ENCODE assay signal across 22 cellular contexts in the genomic region with DNA sequence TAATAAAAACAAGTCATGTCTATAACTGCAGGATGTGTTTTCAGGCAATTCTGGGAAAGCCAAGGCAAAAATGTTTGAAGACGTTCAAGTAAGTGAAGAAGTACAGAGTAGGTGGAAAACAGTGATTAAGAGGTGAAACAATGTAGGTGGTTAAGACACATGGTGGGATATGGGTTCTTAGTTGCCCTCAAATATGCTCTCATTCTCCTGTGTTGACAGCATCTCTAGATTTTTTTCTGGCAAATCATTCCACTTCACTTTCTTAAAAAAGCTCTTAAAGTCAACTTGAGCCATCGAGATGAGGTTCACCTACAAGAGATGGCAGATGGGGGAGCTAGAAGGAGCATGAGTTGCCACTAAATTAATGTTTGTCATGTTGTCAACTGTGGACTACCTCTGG.
A peak's percentile ranks its signal among the peaks of the same experiment; 100 is the strongest.
DNase-seq lines count a peak whose midpoint lies in the region; ATAC-seq and FAIRE-seq lines count a peak whose summit lies in the region.
"Had no signal": no experiment of that assay in that cellular context is flagged by ENCODE, and none has a peak within 500 bp of the region (broad histone marks: within the 10 kb centered on the region; RNA-seq: fewer than 3 reads in every experiment).

No MANE protein-coding gene starts in this region.

- ATAC-seq in GM21529 (IDR thresholded peaks at IDR 0.05; ENCODE audit: unreplicated experiment) = no peak
- ATAC-seq: GM12878, T-cell had no signal

- no peak overlapping the region for H3K9ac ChIP-seq in GM23248

- H3K36me3 ChIP-seq in GM23248 (ENCODE audit: low read depth) = no peaks in the 10 kb centered on the region

- H4K20me1 ChIP-seq in GM23248 (ENCODE audit: insufficient read depth) = no peaks in the 10 kb centered on the region

- peak overlapping the region; percentile 17; the same call in 1 of the 2 replicates for H3K27ac ChIP-seq in GM23248
- H3K27ac ChIP-seq: SK-N-MC had no signal

- peaks cover 8% of the 10 kb centered on the region; the same call in 1 of the 2 replicates for H3F3A ChIP-seq in GM23248 (ENCODE audit: insufficient read depth)

- peaks cover 13% of the 10 kb centered on the region for H3K4me1 ChIP-seq in GM23248 (ENCODE audit: insufficient read depth)

- WGBS in GM23248 (ENCODE audit: low coverage in 1 of 2, low lambda C conversion rate in 2 of 2, missing lambda C conversion rate in 2 of 2), 2 experiments = 29 to 35% methylated on average over 2 of the region's 2 CpGs

- no peak overlapping the region; the same call in 1 of the 2 replicates for H2AFZ ChIP-seq in GM23248

- H3K4me2 ChIP-seq in GM23248 (ENCODE audit: unreplicated experiment) = no peak overlapping the region

- H3K27me3 ChIP-seq in GM23248 (replicated peaks; ENCODE audit: insufficient read depth) = no peaks in the 10 kb centered on the region

- no peaks in the 10 kb centered on the region for H3K9me3 ChIP-seq in GM23248 (ENCODE audit: low read depth)

- in situ Hi-C loops in GM23248 (cut with MboI) = no loop called here

- H3K4me3 ChIP-seq in GM23248 = no peak overlapping the region
- H3K4me3 ChIP-seq: GM12878, SK-N-MC had no signal

- peak; percentile 36 for DNase-seq in GM23248
- peak; percentile 52 for DNase-seq in RCC 7860 (ENCODE audit: low spot score)
- peak; percentile 54 for DNase-seq in glomerular visceral epithelial cell (ENCODE audit: extremely low spot score)
- no peak for DNase-seq in activated naive CD4-positive, alpha-beta T cell treated with Interleukin-2 at 50 U/mL for 16 hours
- no peak for DNase-seq in HK-2 (ENCODE audit: unreplicated experiment)
- no peak for DNase-seq in NCI-H2107 (lab: John Stamatoyannopoulos, UW)
- DNase-seq: CD4-positive, CD25-positive, alpha-beta regulatory T cell; COR-L47; DMS 273 treated with DMSO at 0.1 percent for 48 hours; GF-D8; GOT3; MM.1S; NCI-H1092; NCI-H146; NCI-H2081; NCI-H774; SHP77; T-cell had no signal

- FAIRE-seq in RCC 7860 (lab: Jason Lieb, UNC) = no peak
- FAIRE-seq: GM12878, GM19239 had no signal

- H3K9me2 ChIP-seq in GM23248 (ENCODE audit: insufficient read depth) = no peaks in the 10 kb centered on the region

- H3K79me2 ChIP-seq in GM23248 (ENCODE audit: insufficient read depth) = no peaks in the 10 kb centered on the region

Comparison
In these comparisons a context has a peak if more than half of its experiments do, and no peak if none do; other contexts are left out.
1. DNase-seq: peak in GM23248 (single experiment), RCC 7860 (single experiment) and glomerular visceral epithelial cell (single experiment); none in activated naive CD4-positive, alpha-beta T cell treated with Interleukin-2 at 50 U/mL for 16 hours (single experiment), HK-2 (single experiment) and NCI-H2107 (single experiment).